ENCODE assay signal across 6 cellular contexts in the genomic region with DNA sequence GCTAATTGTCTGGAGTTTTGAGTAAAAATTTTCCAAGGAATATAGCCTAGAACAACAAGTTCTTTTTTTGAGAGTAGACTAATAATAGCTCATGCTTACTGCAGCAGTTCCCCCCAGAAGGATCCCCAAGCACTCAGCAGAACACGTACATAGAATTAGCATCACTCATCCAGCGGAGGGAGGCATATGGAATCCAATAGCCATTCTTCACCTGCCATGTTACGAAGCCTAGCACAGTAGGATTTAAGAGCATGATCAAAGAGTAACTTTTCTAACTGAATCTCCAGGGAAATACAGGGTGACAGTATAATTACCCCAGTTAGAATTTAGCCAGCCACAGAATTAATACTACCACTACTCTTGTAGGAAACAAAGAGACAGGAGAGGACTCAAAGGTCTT.
"Had no signal": no experiment of that assay in that cellular context is flagged by ENCODE, and none has a peak within 500 bp of the region (broad histone marks: within the 10 kb centered on the region; RNA-seq: fewer than 3 reads in every experiment).

No MANE protein-coding gene starts in this region.

- ATAC-seq: HepG2, K562 had no signal

- H3K4me3 ChIP-seq: K562 had no signal

- H3K27ac ChIP-seq: HL-60 had no signal

- DNase-seq: IMR-90, KBM-7, KG1 had no signal
